15 cellular contexts compared by ENCODE assay signal in genomic region chrX:2220829-2221567, GRCh38.
"Had no signal": no experiment of that assay in that cellular context is flagged by ENCODE, and none has a peak within 500 bp of the region (broad histone marks: within the 10 kb centered on the region; RNA-seq: fewer than 3 reads in every experiment).

No MANE protein-coding gene starts in this region.

- H3K27me3 ChIP-seq: ascending aorta, tibial artery had no signal

- ATAC-seq: activated T-cell treated with anti-CD3 and anti-CD28 coated beads, Interleukin-2, amount 50 U/mL, for 72 hours; left lobe of liver had no signal

- H3K27ac ChIP-seq: ascending aorta, coronary artery, tibial artery, WERI-Rb-1 had no signal

- H3K4me1 ChIP-seq: ascending aorta, tibial artery had no signal

- H3K4me3 ChIP-seq: ascending aorta, coronary artery, tibial artery had no signal

- DNase-seq: activated CD4-positive, alpha-beta T cell treated with anti-CD3 and anti-CD28 coated beads for 1 hour; activated CD4-positive, alpha-beta T cell treated with anti-CD3 and anti-CD28 coated beads, Interleukin-2, amount 50 U/mL, for 4 hours; activated gamma-delta T cell; activated T-cell treated with anti-CD3 and anti-CD28 coated beads, Interleukin-2, amount 50 U/mL, for 72 hours; erythroblast; head of caudate nucleus; kidney; occipital lobe; posterior cingulate gyrus; stimulated activated naive CD4-positive, alpha-beta T cell; WERI-Rb-1 had no signal
